Comparison of ENCODE assay signal across 8 cellular contexts in the genomic region with DNA sequence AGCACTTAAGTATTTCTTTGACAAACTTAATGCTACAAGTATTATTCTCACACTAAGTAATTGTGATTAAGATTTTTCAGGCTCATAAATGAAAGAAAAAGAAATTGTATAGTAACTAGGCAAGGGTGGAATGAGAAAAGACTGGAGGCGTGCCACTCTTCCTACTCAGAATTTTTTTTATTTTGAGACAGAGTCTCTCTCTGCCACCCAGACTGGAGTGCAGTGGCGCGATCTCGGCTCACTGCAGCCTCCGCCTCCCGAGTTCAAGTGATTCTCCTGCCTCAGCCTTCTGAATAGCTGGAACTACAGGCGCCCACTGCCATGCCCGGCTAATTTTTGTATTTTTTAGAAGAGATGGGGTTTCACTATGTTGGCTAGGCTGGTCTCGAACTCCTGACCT. TPM values are rescaled to one million over a fixed set of nuclear protein-coding genes. Genes with fewer than 3 reads are reported as not detected.
A peak's percentile ranks its signal among the peaks of the same experiment; 100 is the strongest.
DNase-seq lines count a peak whose midpoint lies in the region; ATAC-seq and TF ChIP-seq lines count a peak whose summit lies in the region.
"Not testable (repeated sequence)": the region's sequence is repeated elsewhere in the genome, so short reads cannot be mapped to it uniquely, and the experiment has no call there.

No MANE protein-coding gene starts in this region.

- peak; percentile 56 to 83 for DNase-seq in HAP-1 (ENCODE audit: low spot score in 2 of 2)
- not testable (repeated sequence) for DNase-seq in T-helper 17 cell, psoas muscle, gastrocnemius medialis, testis
- DNase-seq in head of caudate nucleus: peak in 30 of 42 donors; percentile 6 to 64 (median 32)
- DNase-seq in putamen (ENCODE audit: low spot score): peak; percentile 31
- peak in 1 of 2 donors; percentile 20 for DNase-seq in thyroid gland

- in situ Hi-C loops in HAP-1 (cut with MboI; ENCODE audit: low sequenced_read_pairs); gastrocnemius medialis (cut with MboI; ENCODE audit: low sequenced_read_pairs in 4 of 4): not testable (repeated sequence)

- peak overlapping the region; percentile 4 for H3K27ac Mint-ChIP-seq in T-helper 17 cell

- peaks cover 23% of the 10 kb centered on the region for H3K4me1 Mint-ChIP-seq in T-helper 17 cell

- not testable (repeated sequence) for H3K4me3 Mint-ChIP-seq in T-helper 17 cell

- H3K9me3 ChIP-seq in HAP-1; T-helper 17 cell (ENCODE audit: control insufficient read depth, low read length, poor library complexity, severe bottlenecking); psoas muscle; gastrocnemius medialis; testis; thyroid gland: not testable (repeated sequence)

- H3K27me3 ChIP-seq in HAP-1 (ENCODE audit: low read depth); psoas muscle (ENCODE audit: insufficient read depth in 3 of 3, low read length in 2 of 3); gastrocnemius medialis; testis; thyroid gland: not testable (repeated sequence)

- WGBS in psoas muscle, 3 donors: 80 to 92% (median 80%) methylated on average over 9 of the region's 9 CpGs
- 72 to 77% methylated on average over 9 of the region's 9 CpGs for whole genome bisulfite sequencing in testis, 2 donors
- WGBS in thyroid gland, 2 donors: 90% methylated on average over 9 of the region's 9 CpGs

- intact Hi-C loops in head of caudate nucleus (cut with DNase I); psoas muscle (cut with DNase I); gastrocnemius medialis (cut with DNase I; ENCODE audit: low total_unique reads); testis (cut with DNase I; ENCODE audit: low total_unique reads); thyroid gland (cut with DNase I): not testable (repeated sequence)

- H3K27me3 Mint-ChIP-seq in T-helper 17 cell: not testable (repeated sequence)

- not testable (repeated sequence) for TF ChIP-seq CTCF in psoas muscle (IDR thresholded peaks at IDR 0.05); gastrocnemius medialis (IDR thresholded peaks at IDR 0.05 in 4 of 5, conservative IDR thresholded peaks at IDR 0.05 in 1 of 5); testis (IDR thresholded peaks at IDR 0.05); thyroid gland (IDR thresholded peaks at IDR 0.05)

- not testable (repeated sequence) for H3K36me3 Mint-ChIP-seq in T-helper 17 cell (ENCODE audit: low read depth)

- ATAC-seq in T-helper 17 cell, psoas muscle, gastrocnemius medialis: not testable (repeated sequence)

- H3K27ac ChIP-seq in psoas muscle (peak overlapping the region; percentile 31), gastrocnemius medialis (peak overlapping the region; percentile 82 to 91 (median 89)), testis (peak overlapping the region; percentile 7 to 61), thyroid gland (peak overlapping the region in 2 of 3 donors; percentile 70 to 87)

- H3K4me3 ChIP-seq in HAP-1; psoas muscle; gastrocnemius medialis; testis; thyroid gland (replicated peaks in 1 of 3): not testable (repeated sequence)

- H3K36me3 ChIP-seq in HAP-1 (replicated peaks); psoas muscle (ENCODE audit: insufficient read depth in 1 of 2, low read depth in 1 of 2); gastrocnemius medialis; testis (ENCODE audit: low read depth, missing control alignments); thyroid gland: not testable (repeated sequence)

- H3K4me1 ChIP-seq in HAP-1: peaks cover 11% of the 10 kb centered on the region
- H3K4me1 ChIP-seq in psoas muscle: peaks cover 36% of the 10 kb centered on the region
- peaks cover 42 to 45% of the 10 kb centered on the region in 2 donors for H3K4me1 ChIP-seq in gastrocnemius medialis
- H3K4me1 ChIP-seq in testis: peaks cover 19% of the 10 kb centered on the region
- H3K4me1 ChIP-seq in thyroid gland: peaks cover 54 to 64% of the 10 kb centered on the region in 2 donors

- not testable (repeated sequence) for TF ChIP-seq POLR2A in gastrocnemius medialis (IDR thresholded peaks at IDR 0.05); testis (IDR thresholded peaks at IDR 0.05); thyroid gland (IDR thresholded peaks at IDR 0.05)

RNA-seq across cellular contexts. Expression of a gene that starts 9.1 kb away (rescaled TPM):
- 10 to 100 TPM; 13.5 to 16.8 TPM for total RNA-seq in T-helper 17 cell
- 100 to 1,000 TPM in 2 of 4 donors, 10 to 100 TPM in 2; 72.0 to 152 (median 97.1) TPM for total RNA-seq in psoas muscle
- polyA plus RNA-seq in psoas muscle: 10 to 100 TPM; 11.4 to 91.0 (median 24.4) TPM
- 100 to 1,000 TPM; 136 to 248 (median 194) TPM for total RNA-seq in gastrocnemius medialis
- total RNA-seq in testis: 10 to 100 TPM; 73.1 to 76.6 TPM
- 17.7 TPM for polyA plus RNA-seq in testis (ENCODE audit: insufficient read depth, low read depth, low replicate concordance)
- total RNA-seq in thyroid gland: 10 to 100 TPM; 64.8 to 88.2 (median 82.2) TPM

RNA-seq across cellular contexts. Expression of a gene that starts 37.2 kb away (rescaled TPM):
- total RNA-seq in T-helper 17 cell (1 to 10 TPM; 1.9 to 3.9 TPM), psoas muscle (10 to 100 TPM; 25.2 to 48.8 (median 38.7) TPM), gastrocnemius medialis (10 to 100 TPM; 18.7 to 22.3 (median 20.1) TPM), testis (10 to 100 TPM; 10.0 to 11.5 TPM), thyroid gland (10 to 100 TPM; 10.6 to 14.7 (median 11.5) TPM)
- polyA plus RNA-seq in psoas muscle (10 to 100 TPM; 27.4 to 41.8 (median 30.5) TPM), testis (ENCODE audit: insufficient read depth, low read depth, low replicate concordance) (8.7 TPM)

Comparison
In these comparisons a context has a peak if more than half of its experiments do, and no peak if none do; other contexts are left out.
1. H3K27ac ChIP-seq: peak in every context shown above with its lines; median percentile 89 in gastrocnemius medialis; 78 in thyroid gland; 34 in testis; 31 in psoas muscle.